Comparison of ENCODE assay signal across 23 cellular contexts in the genomic region with DNA sequence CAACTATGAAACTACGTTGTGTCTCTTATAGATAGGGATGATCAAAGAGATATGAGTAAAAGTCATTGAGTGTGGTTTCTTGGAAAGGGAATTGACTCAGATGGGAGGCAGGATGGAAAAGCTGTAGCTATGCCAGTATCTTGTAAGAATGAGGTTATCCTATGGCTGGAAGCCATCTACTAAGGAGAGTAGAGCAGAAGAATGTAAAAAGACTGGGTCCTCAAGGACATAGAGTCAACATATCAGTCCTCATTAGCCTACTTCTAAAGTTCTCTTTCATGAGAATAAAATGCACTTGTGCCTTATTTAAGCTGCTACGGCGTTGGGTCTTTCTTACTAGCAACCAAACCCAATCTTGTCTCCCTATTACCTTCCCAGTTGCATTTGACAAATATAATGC.
"Had no signal": no experiment of that assay in that cellular context is flagged by ENCODE, and none has a peak within 500 bp of the region (broad histone marks: within the 10 kb centered on the region; RNA-seq: fewer than 3 reads in every experiment).

No MANE protein-coding gene starts in this region.

- ATAC-seq: heart left ventricle; left colon; naive thymus-derived CD4-positive, alpha-beta T cell; psoas muscle; sciatic nerve; stimulated activated memory B cell treated with anti-CD40 and anti-IgM and Interleukin-4, amounts not matched to agents 10 μg/mL and 1 μg/mL and 100 μg/mL, for 72 hours had no signal

- H3K4me1 ChIP-seq: heart left ventricle, psoas muscle, spleen, tibial nerve had no signal

- H3K4me3 Mint-ChIP-seq: naive thymus-derived CD4-positive, alpha-beta T cell; nephron progenitor cell; stimulated activated memory B cell treated with anti-CD40 and anti-IgM and Interleukin-4, amounts not matched to agents 10 μg/mL and 1 μg/mL and 100 μg/mL, for 72 hours; stimulated activated naive CD8-positive, alpha-beta T cell treated with anti-CD3 and anti-CD28 coated beads, Interleukin-15, Interleukin-2, amounts not matched to agents 100 ng/mL and 50 ng/mL, for 24 hours had no signal

- DNase-seq: cortex of kidney; dorsolateral prefrontal cortex; effector CD8-positive, alpha-beta T cell; heart left ventricle; hippocampal formation; left colon; mammary epithelial cell; naive thymus-derived CD4-positive, alpha-beta T cell; nephron progenitor cell; psoas muscle; retina; spleen; stimulated activated CD4-positive, alpha-beta T cell treated with anti-CD3 and anti-CD28 coated beads, Interleukin-15, amount 100 ng/mL, for 24 hours; stimulated activated CD4-positive, alpha-beta T cell treated with anti-CD3 and anti-CD28 coated beads, Interleukin-1b, Interleukin-23, amount 100 ng/mL, for 48 hours; stimulated activated CD4-positive, alpha-beta T cell treated with anti-CD3 and anti-CD28 coated beads, Interleukin-4, amount 100 ng/mL, for 24 hours had no signal

- FAIRE-seq: frontal cortex had no signal

- H3K27ac ChIP-seq: dorsolateral prefrontal cortex, epithelial cell of prostate, esophagus muscularis mucosa, heart left ventricle, neutrophil, psoas muscle, spleen, tibial nerve had no signal

- H3K27me3 ChIP-seq: dorsolateral prefrontal cortex, esophagus muscularis mucosa, neutrophil, spleen, tibial nerve had no signal

- H3K27ac Mint-ChIP-seq: naive thymus-derived CD4-positive, alpha-beta T cell; nephron progenitor cell; stimulated activated memory B cell treated with anti-CD40 and anti-IgM and Interleukin-4, amounts not matched to agents 10 μg/mL and 1 μg/mL and 100 μg/mL, for 72 hours; stimulated activated naive CD8-positive, alpha-beta T cell treated with anti-CD3 and anti-CD28 coated beads, Interleukin-15, Interleukin-2, amounts not matched to agents 100 ng/mL and 50 ng/mL, for 24 hours had no signal

- H3K36me3 Mint-ChIP-seq: naive thymus-derived CD4-positive, alpha-beta T cell had no signal

- H3K4me3 ChIP-seq: dorsolateral prefrontal cortex, esophagus muscularis mucosa, heart left ventricle, psoas muscle, spleen, tibial nerve had no signal

- H3K36me3 ChIP-seq: esophagus muscularis mucosa, heart left ventricle, neutrophil, spleen, tibial nerve had no signal

- H3K9me3 ChIP-seq: esophagus muscularis mucosa, heart left ventricle, neutrophil, psoas muscle, spleen, tibial nerve had no signal

- H3K27me3 Mint-ChIP-seq: stimulated activated memory B cell treated with anti-CD40 and anti-IgM and Interleukin-4, amounts not matched to agents 10 μg/mL and 1 μg/mL and 100 μg/mL, for 72 hours had no signal

- H3K9me3 Mint-ChIP-seq: naive thymus-derived CD4-positive, alpha-beta T cell; nephron progenitor cell; stimulated activated memory B cell treated with anti-CD40 and anti-IgM and Interleukin-4, amounts not matched to agents 10 μg/mL and 1 μg/mL and 100 μg/mL, for 72 hours; stimulated activated naive CD8-positive, alpha-beta T cell treated with anti-CD3 and anti-CD28 coated beads, Interleukin-15, Interleukin-2, amounts not matched to agents 100 ng/mL and 50 ng/mL, for 24 hours had no signal

- H3K4me1 Mint-ChIP-seq: naive thymus-derived CD4-positive, alpha-beta T cell; nephron progenitor cell had no signal
